Comparison of ENCODE assay signal across 1 cellular context in the genomic region with DNA sequence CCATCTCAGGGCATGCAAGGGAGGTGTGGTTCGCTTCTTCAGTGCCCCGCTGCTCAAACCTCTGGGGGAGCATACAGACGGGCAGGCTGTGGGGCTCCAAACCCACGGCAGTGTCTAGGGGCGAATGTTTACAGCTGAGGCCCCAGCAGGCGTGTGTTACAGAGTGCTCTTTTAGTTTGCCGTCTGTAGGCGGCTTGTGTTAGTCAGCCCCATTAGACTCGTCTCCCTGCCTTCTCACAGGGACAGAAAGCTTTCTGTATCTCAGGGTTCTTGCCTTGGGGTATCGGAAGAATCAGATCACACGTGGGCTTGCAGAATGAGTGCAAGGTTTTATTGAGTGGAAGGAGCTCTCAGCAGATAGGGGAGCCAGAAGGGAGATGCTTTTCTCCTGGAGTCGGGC.
TF ChIP-seq lines count a peak whose summit lies in the region.

No MANE protein-coding gene starts in this region.

TF ChIP-seq in HepG2, 621 proteins besides CTCF, POLR2A, EP300 and RAD21:
- TF ChIP-seq AHR (CRISPR knock-in tag; IDR thresholded peaks at IDR 0.05) (no peak), BRCA1 (CRISPR knock-in tag; IDR thresholded peaks at IDR 0.05) (no peak), HOXA5 (CRISPR knock-in tag; IDR thresholded peaks at IDR 0.05) (no peak)
- TF ChIP-seq, protein P1, sequence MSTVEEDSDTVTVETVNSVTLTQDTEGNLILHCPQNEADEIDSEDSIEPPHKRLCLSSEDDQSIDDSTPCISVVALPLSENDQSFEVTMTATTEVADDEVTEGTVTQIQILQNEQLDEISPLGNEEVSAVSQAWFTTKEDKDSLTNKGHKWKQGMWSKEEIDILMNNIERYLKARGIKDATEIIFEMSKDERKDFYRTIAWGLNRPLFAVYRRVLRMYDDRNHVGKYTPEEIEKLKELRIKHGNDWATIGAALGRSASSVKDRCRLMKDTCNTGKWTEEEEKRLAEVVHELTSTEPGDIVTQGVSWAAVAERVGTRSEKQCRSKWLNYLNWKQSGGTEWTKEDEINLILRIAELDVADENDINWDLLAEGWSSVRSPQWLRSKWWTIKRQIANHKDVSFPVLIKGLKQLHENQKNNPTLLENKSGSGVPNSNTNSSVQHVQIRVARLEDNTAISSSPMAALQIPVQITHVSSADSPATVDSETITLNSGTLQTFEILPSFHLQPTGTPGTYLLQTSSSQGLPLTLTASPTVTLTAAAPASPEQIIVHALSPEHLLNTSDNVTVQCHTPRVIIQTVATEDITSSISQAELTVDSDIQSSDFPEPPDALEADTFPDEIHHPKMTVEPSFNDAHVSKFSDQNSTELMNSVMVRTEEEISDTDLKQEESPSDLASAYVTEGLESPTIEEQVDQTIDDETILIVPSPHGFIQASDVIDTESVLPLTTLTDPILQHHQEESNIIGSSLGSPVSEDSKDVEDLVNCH (CRISPR knock-in tag; IDR thresholded peaks at IDR 0.05), result no peak
